1 cellular context compared by ENCODE assay signal in the genomic region with DNA sequence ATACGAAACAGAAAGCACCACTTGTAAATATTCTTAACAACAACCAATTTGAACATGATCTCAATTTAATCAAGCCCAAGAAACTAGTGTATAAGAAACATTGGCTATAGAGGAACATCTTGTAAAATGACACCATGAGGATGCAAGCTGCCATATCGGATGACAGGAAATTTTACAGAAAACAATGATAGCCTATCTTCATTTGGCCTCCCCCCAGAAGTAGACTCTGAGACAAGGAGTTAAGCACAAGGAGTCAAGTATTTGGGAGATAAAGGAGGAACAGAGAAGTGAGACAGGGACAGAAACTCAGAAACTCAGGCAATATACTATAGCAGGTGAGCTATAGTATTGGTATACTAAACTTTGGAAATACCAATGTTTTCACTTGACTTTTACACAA.
TF ChIP-seq lines count a peak whose summit lies in the region.

No MANE protein-coding gene starts in this region.

TF ChIP-seq in K562, 482 proteins besides CTCF, POLR2A, EP300 and RAD21 (continued from another document and continues in another):
- TF ChIP-seq ZNF512 (tag; IDR thresholded peaks at IDR 0.05) (no peak), LEF1 (IDR thresholded peaks at IDR 0.05) (no peak; the same call in 1 of the 2 replicates), ETV6 (IDR thresholded peaks at IDR 0.05; ENCODE audit: borderline replicate concordance in 1 of 2, low read depth in 2 of 2, low read length in 1 of 2) (no peak), ETV6 (CRISPR knock-in tag; IDR thresholded peaks at IDR 0.05; ENCODE audit: borderline replicate concordance) (no peak), PKNOX1 (IDR thresholded peaks at IDR 0.05) (no peak), ZNF589 (CRISPR knock-in tag; IDR thresholded peaks at IDR 0.05; ENCODE audit: low read depth) (no peak), NFE2 (IDR thresholded peaks at IDR 0.05; ENCODE audit: low read depth) (0 out of 2 replicates have a peak, but pooled peaks have one; percentile 20), NCOA2 (IDR thresholded peaks at IDR 0.05; ENCODE audit: partially characterized antibody in 2 of 2) (no peak), ZNF253 (CRISPR knock-in tag; conservative IDR thresholded peaks at IDR 0.05) (no peak), ARID3B (CRISPR knock-in tag; IDR thresholded peaks at IDR 0.05; ENCODE audit: borderline replicate concordance) (no peak), MAFK (IDR thresholded peaks at IDR 0.05; ENCODE audit: low read length) (no peak), HMGN3 (IDR thresholded peaks at IDR 0.05; ENCODE audit: borderline replicate concordance, extremely low read depth, insufficient read length, low read depth, low read length) (no peak), GTF2E2 (tag; IDR thresholded peaks at IDR 0.05) (no peak), RBM34 (IDR thresholded peaks at IDR 0.05; ENCODE audit: borderline replicate concordance, insufficient read depth, low read length) (no peak), FOSL1 (tag; conservative IDR thresholded peaks at IDR 0.05) (no peak), FOXP1 (CRISPR knock-in tag; IDR thresholded peaks at IDR 0.05) (no peak), EZH2 (IDR thresholded peaks at IDR 0.05; ENCODE audit: borderline replicate concordance, low read depth, low read length) (no peak), XRCC3 (IDR thresholded peaks at IDR 0.05) (no peak), ZFP36 (IDR thresholded peaks at IDR 0.05; ENCODE audit: low read depth, low read length, partially characterized antibody) (no peak), NCOA1 (IDR thresholded peaks at IDR 0.05; ENCODE audit: low read depth) (0 out of 2 replicates have a peak, but pooled peaks have one; percentile 45), TCF7L2 (IDR thresholded peaks at IDR 0.05; ENCODE audit: low read depth, low read length) (no peak), CHCHD3 (CRISPR knock-in tag; IDR thresholded peaks at IDR 0.05) (no peak), ZSCAN32 (CRISPR knock-in tag; IDR thresholded peaks at IDR 0.05) (no peak), ZNF444 (CRISPR knock-in tag; IDR thresholded peaks at IDR 0.05) (no peak), MBD2 (IDR thresholded peaks at IDR 0.05; ENCODE audit: borderline replicate concordance, low read depth) (no peak), MYBL2 (IDR thresholded peaks at IDR 0.05; ENCODE audit: low read depth) (0 out of 2 replicates have a peak, but pooled peaks have one; percentile 38), MYBL2 (CRISPR knock-in tag; IDR thresholded peaks at IDR 0.05; ENCODE audit: borderline replicate concordance) (no peak), CHD4 (IDR thresholded peaks at IDR 0.05; ENCODE audit: insufficient read depth, insufficient replicate concordance, low read depth, low read length, poor library complexity, severe bottlenecking) (no peak), ZZZ3 (IDR thresholded peaks at IDR 0.05) (no peak), DNMT1 (IDR thresholded peaks at IDR 0.05) (no peak), ZNF609 (CRISPR knock-in tag; IDR thresholded peaks at IDR 0.05; ENCODE audit: borderline replicate concordance) (no peak), CBX5 (IDR thresholded peaks at IDR 0.05; ENCODE audit: borderline replicate concordance, low read depth) (no peak), MED1 (CRISPR knock-in tag; IDR thresholded peaks at IDR 0.05; ENCODE audit: borderline replicate concordance) (no peak), DPF2 (IDR thresholded peaks at IDR 0.05) (peak; percentile 89), ZNF124 (CRISPR knock-in tag; IDR thresholded peaks at IDR 0.05) (no peak), RFX1 (IDR thresholded peaks at IDR 0.05) (no peak; the same call in 1 of the 2 replicates), EP400 (IDR thresholded peaks at IDR 0.05) (peak; percentile 41; the same call in 1 of the 2 replicates), MITF (IDR thresholded peaks at IDR 0.05) (no peak), MAFF (IDR thresholded peaks at IDR 0.05; ENCODE audit: low read length) (no peak), MYNN (IDR thresholded peaks at IDR 0.05) (no peak), MYNN (CRISPR knock-in tag; IDR thresholded peaks at IDR 0.05) (no peak), TRIM25 (IDR thresholded peaks at IDR 0.05; ENCODE audit: borderline replicate concordance) (no peak), POLR3G (IDR thresholded peaks at IDR 0.05; ENCODE audit: extremely low read depth, insufficient read length, insufficient replicate concordance) (no peak), ZNF764 (CRISPR knock-in tag; IDR thresholded peaks at IDR 0.05; ENCODE audit: low read depth) (no peak), CCAR2 (IDR thresholded peaks at IDR 0.05; ENCODE audit: low read depth, low read length) (no peak), CBX2 (IDR thresholded peaks at IDR 0.05; ENCODE audit: insufficient read depth, low read length, poor library complexity, severe bottlenecking) (no peak), STAT5A (IDR thresholded peaks at IDR 0.05; ENCODE audit: borderline replicate concordance, low read length) (peak; percentile 69; the same call in 1 of the 2 replicates), PTTG1 (tag; IDR thresholded peaks at IDR 0.05; ENCODE audit: low read depth) (no peak), SAFB2 (IDR thresholded peaks at IDR 0.05; ENCODE audit: borderline replicate concordance, low read depth, low read length, severe bottlenecking) (no peak), GTF2A2 (tag; IDR thresholded peaks at IDR 0.05) (no peak), ZFP1 (CRISPR knock-in tag; IDR thresholded peaks at IDR 0.05) (no peak), SMARCE1 (IDR thresholded peaks at IDR 0.05) (peak; percentile 71; the same call in 1 of the 2 replicates)
- TF ChIP-seq, protein P1, sequence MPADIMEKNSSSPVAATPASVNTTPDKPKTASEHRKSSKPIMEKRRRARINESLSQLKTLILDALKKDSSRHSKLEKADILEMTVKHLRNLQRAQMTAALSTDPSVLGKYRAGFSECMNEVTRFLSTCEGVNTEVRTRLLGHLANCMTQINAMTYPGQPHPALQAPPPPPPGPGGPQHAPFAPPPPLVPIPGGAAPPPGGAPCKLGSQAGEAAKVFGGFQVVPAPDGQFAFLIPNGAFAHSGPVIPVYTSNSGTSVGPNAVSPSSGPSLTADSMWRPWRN (IDR thresholded peaks at IDR 0.05; ENCODE audit: low read depth) = 0 out of 2 replicates have a peak, but pooled peaks have one; percentile 10
- TF ChIP-seq, protein P2, sequence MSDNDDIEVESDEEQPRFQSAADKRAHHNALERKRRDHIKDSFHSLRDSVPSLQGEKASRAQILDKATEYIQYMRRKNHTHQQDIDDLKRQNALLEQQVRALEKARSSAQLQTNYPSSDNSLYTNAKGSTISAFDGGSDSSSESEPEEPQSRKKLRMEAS (CRISPR knock-in tag; IDR thresholded peaks at IDR 0.05) = no peak
- TF ChIP-seq, protein P3, sequence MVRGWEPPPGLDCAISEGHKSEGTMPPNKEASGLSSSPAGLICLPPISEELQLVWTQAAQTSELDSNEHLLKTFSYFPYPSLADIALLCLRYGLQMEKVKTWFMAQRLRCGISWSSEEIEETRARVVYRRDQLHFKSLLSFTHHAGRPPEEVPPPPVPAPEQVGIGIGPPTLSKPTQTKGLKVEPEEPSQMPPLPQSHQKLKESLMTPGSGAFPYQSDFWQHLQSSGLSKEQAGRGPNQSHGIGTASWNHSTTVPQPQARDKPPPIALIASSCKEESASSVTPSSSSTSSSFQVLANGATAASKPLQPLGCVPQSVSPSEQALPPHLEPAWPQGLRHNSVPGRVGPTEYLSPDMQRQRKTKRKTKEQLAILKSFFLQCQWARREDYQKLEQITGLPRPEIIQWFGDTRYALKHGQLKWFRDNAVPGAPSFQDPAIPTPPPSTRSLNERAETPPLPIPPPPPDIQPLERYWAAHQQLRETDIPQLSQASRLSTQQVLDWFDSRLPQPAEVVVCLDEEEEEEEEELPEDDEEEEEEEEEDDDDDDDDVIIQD (CRISPR knock-in tag; IDR thresholded peaks at IDR 0.05) = no peak
